In genomic region chr7:94633025-94633341, GRCh38 we compare ENCODE assay signal across 1 cellular context.
TF ChIP-seq lines count a peak whose summit lies in the region.

No MANE protein-coding gene starts in this region.

TF ChIP-seq in A549, 52 proteins besides CTCF, POLR2A, EP300 and RAD21 (continued from another document):
- no peak for TF ChIP-seq FOSB (CRISPR knock-in tag; IDR thresholded peaks at IDR 0.05)
